ENCODE assay signal across 9 cellular contexts in the genomic region with DNA sequence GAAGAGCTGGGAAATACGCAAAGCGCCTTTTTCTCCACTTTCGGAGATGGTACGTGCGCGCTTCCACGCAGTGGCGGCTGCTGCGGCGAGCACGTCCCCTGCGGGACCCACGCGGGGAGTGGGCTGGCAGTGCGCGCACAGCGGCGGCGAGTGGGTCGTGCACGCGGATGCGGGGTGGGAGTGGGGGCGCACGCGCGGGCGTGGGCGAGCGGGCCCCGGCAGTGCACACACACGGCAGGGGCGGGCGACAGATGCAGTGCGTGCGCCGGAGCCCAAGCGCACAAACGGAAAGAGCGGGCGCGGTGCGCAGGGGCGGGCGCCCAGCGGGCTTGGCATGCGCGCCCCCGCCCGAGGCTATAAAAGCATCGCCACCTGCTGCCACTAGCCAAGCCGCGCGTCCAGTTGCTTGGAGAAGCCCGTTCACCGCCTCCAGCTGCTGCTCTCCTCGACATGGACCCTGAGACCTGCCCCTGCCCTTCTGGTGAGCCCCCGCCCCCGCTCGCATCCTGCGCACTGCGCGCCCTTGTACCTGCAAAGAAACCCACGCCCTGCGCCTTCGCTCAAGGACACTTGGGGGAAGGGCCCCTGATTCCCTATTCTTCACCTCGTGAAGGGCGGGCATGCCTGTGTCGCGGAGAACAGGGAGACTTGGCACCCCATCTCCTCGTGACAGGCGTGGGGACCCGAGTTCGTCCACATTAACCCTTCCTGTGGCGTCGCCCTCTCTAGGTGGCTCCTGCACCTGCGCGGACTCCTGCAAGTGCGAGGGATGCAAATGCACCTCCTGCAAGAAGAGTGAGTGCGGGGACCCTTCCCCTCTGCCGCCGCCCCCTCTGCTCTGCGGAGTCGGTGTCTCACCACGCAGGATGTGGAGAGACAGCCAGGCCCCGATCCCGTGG. TPM values are rescaled to one million over a fixed set of nuclear protein-coding genes. Genes with fewer than 3 reads are reported as not detected.
A peak's percentile ranks its signal among the peaks of the same experiment; 100 is the strongest.
DNase-seq lines count a peak whose midpoint lies in the region; ATAC-seq, FAIRE-seq and TF ChIP-seq lines count a peak whose summit lies in the region.
"Had no signal": no experiment of that assay in that cellular context is flagged by ENCODE, and none has a peak within 500 bp of the region (broad histone marks: within the 10 kb centered on the region; RNA-seq: fewer than 3 reads in every experiment).

A gene (plus strand): TSS at position 388 of the 899 bp plus-strand sequence. CDS start 63 bp downstream, at position 451.

- DNase-seq in AG09309 (ENCODE audit: low read depth), result no peak
- DNase-seq in LNCaP clone FGC (ENCODE audit: low read depth), result no peak
- DNase-seq in activated CD8-positive, alpha-beta memory T cell treated with anti-CD3 and anti-CD28 coated beads, Interleukin-2, amount 50 U/mL, for 4 hours, result peak; percentile 35
- DNase-seq in frontal cortex (ENCODE audit: low spot score in 2 of 2), result peak; percentile 72 to 75
- no peak for DNase-seq in omental fat pad (ENCODE audit: low spot score)
- DNase-seq in epidermal melanocyte (ENCODE audit: insufficient read length, low spot score), result no peak
- no peak for DNase-seq in SKM-1 (lab: John Stamatoyannopoulos, UW; ENCODE audit: unreplicated experiment)

- peak within 1 kb of the TSS; percentile 28 for H3K4me3 ChIP-seq in AG09309 (ENCODE audit: control insufficient read depth, low read depth, low read length)
- H3K4me3 ChIP-seq in LNCaP clone FGC (ENCODE audit: low read depth, low read length), result peak within 1 kb of the TSS; percentile 36

- TF ChIP-seq CTCF in AG09309 (IDR thresholded peaks at IDR 0.05; ENCODE audit: control insufficient read depth, insufficient read depth, low read depth, low read length, missing control alignments) (no peak), LNCaP clone FGC (IDR thresholded peaks at IDR 0.05; ENCODE audit: control insufficient read depth, extremely low read depth, insufficient read depth) (peak; percentile 22), omental fat pad (IDR thresholded peaks at IDR 0.05) (no peak)

- no peak for FAIRE-seq in frontal cortex (lab: Jason Lieb, UNC)
- FAIRE-seq: GM18507 had no signal

- ATAC-seq in omental fat pad (ENCODE audit: low FRiP score) (peak; percentile 24), GM19455 (IDR thresholded peaks at IDR 0.05; ENCODE audit: unreplicated experiment) (no peak)

RNA-seq across cellular contexts. Expression of the gene that starts here (rescaled TPM):
- 7.3 TPM for total RNA-seq in frontal cortex
- total RNA-seq in omental fat pad, result not detected

Comparison
In these comparisons a context has a peak if more than half of its experiments do, and no peak if none do; other contexts are left out.
1. Peak in ATAC-seq in omental fat pad; RNA of the gene not detected or under 1 TPM.
2. DNase-seq: peak in activated CD8-positive, alpha-beta memory T cell treated with anti-CD3 and anti-CD28 coated beads, Interleukin-2, amount 50 U/mL, for 4 hours (single experiment) and frontal cortex (2 of 2); none in AG09309 (single experiment), LNCaP clone FGC (single experiment), omental fat pad (single experiment), epidermal melanocyte (single experiment) and SKM-1 (single experiment).